9 cellular contexts compared by ENCODE assay signal in the genomic region with DNA sequence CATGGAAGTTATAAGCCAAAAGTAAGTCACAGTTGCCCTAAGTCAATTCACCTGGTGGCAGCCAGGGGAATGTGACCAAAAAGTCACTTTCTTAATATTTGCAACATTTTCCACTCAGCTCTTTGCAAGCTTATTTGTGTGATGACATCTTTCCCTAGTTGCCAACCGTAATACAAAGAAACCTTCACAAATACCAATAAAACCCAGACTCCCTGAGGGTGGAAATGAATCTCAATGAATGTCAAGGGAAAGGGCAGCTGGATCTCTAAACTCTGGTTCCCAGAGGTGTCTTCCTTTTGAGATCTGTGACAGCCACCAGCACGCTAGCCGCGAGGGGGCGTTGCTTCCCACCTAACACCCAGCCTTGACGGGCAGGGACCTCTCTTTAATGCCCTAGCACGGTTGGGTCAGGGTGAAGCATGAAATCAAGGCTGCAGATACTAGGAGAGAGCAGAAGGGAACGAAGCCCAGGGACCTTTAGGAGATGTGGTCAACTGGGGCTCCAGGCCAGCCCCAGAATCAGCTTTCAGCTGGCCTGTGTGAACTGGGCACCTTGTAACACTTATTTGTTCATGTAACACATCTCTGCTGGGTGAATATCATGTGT.
DNase-seq lines count a peak whose midpoint lies in the region; ATAC-seq and TF ChIP-seq lines count a peak whose summit lies in the region.
"Had no signal": no experiment of that assay in that cellular context is flagged by ENCODE, and none has a peak within 500 bp of the region (broad histone marks: within the 10 kb centered on the region; RNA-seq: fewer than 3 reads in every experiment).

No MANE protein-coding gene starts in this region.

- H3K9me3 ChIP-seq in mammary epithelial cell (replicated peaks; ENCODE audit: insufficient read depth, low read length) (no peaks in the 10 kb centered on the region), right lobe of liver (no peaks in the 10 kb centered on the region)

- dilution Hi-C loops in mammary epithelial cell (cut with HindIII; ENCODE audit: low sequenced_read_pairs) = no loop called here

- CTCF ChIA-PET in mammary epithelial cell (lab: Charles Lee; ENCODE audit: low non-redundant PET) = no interaction called here

- H2AFZ ChIP-seq in mammary epithelial cell (ENCODE audit: low read depth, low read length) = no peak overlapping the region

- DNase-seq in ELR (ENCODE audit: low read depth) = peak; percentile 76
- DNase-seq in mammary epithelial cell = peak; percentile 16
- peak; percentile 70 to 83 (median 80) for DNase-seq in right lobe of liver
- DNase-seq in NCI-H2081 (lab: John Stamatoyannopoulos, UW) = no peak
- DNase-seq: activated B cell treated with CpG ODN at 0.5 μM for 24 hours had no signal

- in situ Hi-C loops in mammary epithelial cell (cut with MboI; ENCODE audit: low sequenced_read_pairs in 2 of 2) = no loop called here

- no peak overlapping the region for H3K4me3 ChIP-seq in mammary epithelial cell (replicated peaks in 1 of 3; ENCODE audit: insufficient read depth in 1 of 3, low read depth in 2 of 3, low read length in 3 of 3)
- no peak overlapping the region for H3K4me3 ChIP-seq in right lobe of liver

- H3K4me1 ChIP-seq in mammary epithelial cell (ENCODE audit: insufficient read depth, low read length) (no peaks in the 10 kb centered on the region), right lobe of liver (no peaks in the 10 kb centered on the region)

- intact Hi-C loops in mammary epithelial cell (cut with micrococcal nuclease) (loop anchor here (1.0 kb wide), 1 partner anchor 111 kb away; the partner anchor contains the start of gene ATMIN), right lobe of liver (cut with DNase I) (no loop called here)

- no peaks in the 10 kb centered on the region for H4K20me1 ChIP-seq in mammary epithelial cell (ENCODE audit: insufficient read depth, low read length)

- no peak overlapping the region for H3K4me2 ChIP-seq in mammary epithelial cell (ENCODE audit: insufficient read depth, low read depth, low read length)

- no peak overlapping the region for H3K9ac ChIP-seq in mammary epithelial cell (ENCODE audit: insufficient read depth, low read length)

- H3K27ac ChIP-seq in mammary epithelial cell (ENCODE audit: insufficient read depth, low read depth, low read length) (no peak overlapping the region), right lobe of liver (no peak overlapping the region)

- BruUV-seq in mammary epithelial cell (replicated peaks; lab: Mats Ljungman, UMichigan) = no TSS peak

- ATAC-seq in HG02678 (IDR thresholded peaks at IDR 0.05; ENCODE audit: unreplicated experiment) (peak; percentile 66), SK-N-SH treated with all-trans-retinoic acid at 6 μM for 48 hours (peak; percentile 95), right lobe of liver (peak; percentile 97 to 99 (median 98)), HG02623 (IDR thresholded peaks at IDR 0.05; ENCODE audit: unreplicated experiment) (no peak), HG03442 (IDR thresholded peaks at IDR 0.05; ENCODE audit: unreplicated experiment) (no peak)

- no peak for TF ChIP-seq POLR2A in right lobe of liver (IDR thresholded peaks at IDR 0.05)

- no peaks in the 10 kb centered on the region for H3K79me2 ChIP-seq in mammary epithelial cell (ENCODE audit: insufficient read depth, low read length)

- 39% methylated on average over 7 of the region's 8 CpGs for WGBS in mammary epithelial cell (ENCODE audit: low coverage, missing lambda C conversion rate)
- WGBS in right lobe of liver (ENCODE audit: insufficient coverage, low coverage, low lambda C conversion rate, missing lambda C conversion rate) = 4% methylated on average over 8 of the region's 8 CpGs

- H3K36me3 ChIP-seq in mammary epithelial cell (ENCODE audit: insufficient read depth, low read length) (no peaks in the 10 kb centered on the region), right lobe of liver (no peaks in the 10 kb centered on the region)

- TF ChIP-seq CTCF in mammary epithelial cell (conservative IDR thresholded peaks at IDR 0.05 in 1 of 2, IDR thresholded peaks at IDR 0.05 in 1 of 2; ENCODE audit: extremely low read depth in 1 of 2, insufficient read depth in 1 of 2, low read depth in 1 of 2, low read length in 2 of 2) (peak in 1 of 2 donors; percentile 25), right lobe of liver (IDR thresholded peaks at IDR 0.05) (peak; percentile 62 to 85 (median 70))

- no peaks in the 10 kb centered on the region for H3K27me3 ChIP-seq in mammary epithelial cell (ENCODE audit: insufficient read depth, low read length)
- no peaks in the 10 kb centered on the region for H3K27me3 ChIP-seq in right lobe of liver

TF ChIP-seq in SK-N-SH treated with all-trans-retinoic acid at 6 μM for 48 hours, 23 proteins besides CTCF, POLR2A, EP300 and RAD21:
- TF ChIP-seq OSR1 (CRISPR knock-in tag; IDR thresholded peaks at IDR 0.05) = no peak
- no peak for TF ChIP-seq ZNF70 (CRISPR knock-in tag; IDR thresholded peaks at IDR 0.05)
- TF ChIP-seq TSHZ2 (CRISPR knock-in tag; IDR thresholded peaks at IDR 0.05) = no peak
- TF ChIP-seq TCF4 (CRISPR knock-in tag; IDR thresholded peaks at IDR 0.05; ENCODE audit: borderline replicate concordance) = no peak
- no peak for TF ChIP-seq RARB (CRISPR knock-in tag; IDR thresholded peaks at IDR 0.05)
- no peak for TF ChIP-seq BACH2 (CRISPR knock-in tag; IDR thresholded peaks at IDR 0.05; ENCODE audit: borderline replicate concordance)
- TF ChIP-seq CSDC2 (CRISPR knock-in tag; IDR thresholded peaks at IDR 0.05) = no peak
- TF ChIP-seq GLIS3 (CRISPR knock-in tag; IDR thresholded peaks at IDR 0.05) = no peak
- TF ChIP-seq, protein P1, sequence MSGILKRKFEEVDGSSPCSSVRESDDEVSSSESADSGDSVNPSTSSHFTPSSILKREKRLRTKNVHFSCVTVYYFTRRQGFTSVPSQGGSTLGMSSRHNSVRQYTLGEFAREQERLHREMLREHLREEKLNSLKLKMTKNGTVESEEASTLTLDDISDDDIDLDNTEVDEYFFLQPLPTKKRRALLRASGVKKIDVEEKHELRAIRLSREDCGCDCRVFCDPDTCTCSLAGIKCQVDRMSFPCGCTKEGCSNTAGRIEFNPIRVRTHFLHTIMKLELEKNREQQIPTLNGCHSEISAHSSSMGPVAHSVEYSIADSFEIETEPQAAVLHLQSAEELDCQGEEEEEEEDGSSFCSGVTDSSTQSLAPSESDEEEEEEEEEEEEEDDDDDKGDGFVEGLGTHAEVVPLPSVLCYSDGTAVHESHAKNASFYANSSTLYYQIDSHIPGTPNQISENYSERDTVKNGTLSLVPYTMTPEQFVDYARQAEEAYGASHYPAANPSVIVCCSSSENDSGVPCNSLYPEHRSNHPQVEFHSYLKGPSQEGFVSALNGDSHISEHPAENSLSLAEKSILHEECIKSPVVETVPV (CRISPR knock-in tag; IDR thresholded peaks at IDR 0.05) = no peak
- TF ChIP-seq CREB5 (CRISPR knock-in tag; IDR thresholded peaks at IDR 0.05; ENCODE audit: low read depth) = no peak
- no peak for TF ChIP-seq ZFP30 (CRISPR knock-in tag; IDR thresholded peaks at IDR 0.05)
- no peak for TF ChIP-seq ARNTL (CRISPR knock-in tag; IDR thresholded peaks at IDR 0.05; ENCODE audit: borderline replicate concordance, low read depth)
- TF ChIP-seq, protein P2, sequence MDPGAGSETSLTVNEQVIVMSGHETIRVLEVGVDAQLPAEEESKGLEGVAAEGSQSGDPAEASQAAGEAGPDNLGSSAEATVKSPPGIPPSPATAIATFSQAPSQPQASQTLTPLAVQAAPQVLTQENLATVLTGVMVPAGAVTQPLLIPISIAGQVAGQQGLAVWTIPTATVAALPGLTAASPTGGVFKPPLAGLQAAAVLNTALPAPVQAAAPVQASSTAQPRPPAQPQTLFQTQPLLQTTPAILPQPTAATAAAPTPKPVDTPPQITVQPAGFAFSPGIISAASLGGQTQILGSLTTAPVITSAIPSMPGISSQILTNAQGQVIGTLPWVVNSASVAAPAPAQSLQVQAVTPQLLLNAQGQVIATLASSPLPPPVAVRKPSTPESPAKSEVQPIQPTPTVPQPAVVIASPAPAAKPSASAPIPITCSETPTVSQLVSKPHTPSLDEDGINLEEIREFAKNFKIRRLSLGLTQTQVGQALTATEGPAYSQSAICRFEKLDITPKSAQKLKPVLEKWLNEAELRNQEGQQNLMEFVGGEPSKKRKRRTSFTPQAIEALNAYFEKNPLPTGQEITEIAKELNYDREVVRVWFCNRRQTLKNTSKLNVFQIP (CRISPR knock-in tag; IDR thresholded peaks at IDR 0.05; ENCODE audit: borderline replicate concordance, low read depth) = no peak
TF ChIP-seq in SK-N-SH treated with all-trans-retinoic acid at 6 μM for 48 hours: peak in this region for 0.

Comparison
In these comparisons a context has a peak if more than half of its experiments do, and no peak if none do; other contexts are left out.
1. DNase-seq: peak in ELR (single experiment), mammary epithelial cell (single experiment) and right lobe of liver (3 of 3); none in NCI-H2081 (0 of 2).
2. ATAC-seq: peak in HG02678 (single experiment), SK-N-SH treated with all-trans-retinoic acid at 6 μM for 48 hours (single experiment) and right lobe of liver (4 of 4); none in HG02623 (single experiment) and HG03442 (single experiment).